ENCODE assay signal across 24 cellular contexts in the genomic region with DNA sequence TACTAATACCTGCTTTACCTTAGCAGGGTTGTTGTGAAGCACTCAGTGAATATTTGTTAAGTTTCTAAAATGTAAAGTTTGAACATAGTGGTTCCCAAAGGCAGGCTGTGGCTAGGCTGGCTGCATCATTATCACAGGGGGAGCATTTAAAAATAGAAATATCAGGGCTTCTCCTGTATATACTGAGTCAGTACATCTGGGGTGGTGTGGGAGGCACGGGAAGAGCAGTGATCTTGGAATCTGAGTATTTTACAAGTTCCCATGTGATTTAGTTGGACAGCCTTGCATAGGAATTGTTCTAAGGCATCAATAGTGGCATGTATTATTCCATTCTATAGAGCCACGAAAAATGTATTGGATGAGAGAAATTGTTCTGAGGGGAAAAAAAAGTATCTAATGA. TPM values are rescaled to one million over a fixed set of nuclear protein-coding genes. Genes with fewer than 3 reads are reported as not detected.
DNase-seq lines count a peak whose midpoint lies in the region; ATAC-seq and TF ChIP-seq lines count a peak whose summit lies in the region.
"Had no signal": no experiment of that assay in that cellular context is flagged by ENCODE, and none has a peak within 500 bp of the region (broad histone marks: within the 10 kb centered on the region; RNA-seq: fewer than 3 reads in every experiment).

No MANE protein-coding gene starts in this region.

- H3K36me3 ChIP-seq in breast epithelium, result peaks cover 12% of the 10 kb centered on the region

- DNase-seq in MCF 10A (ENCODE audit: unreplicated experiment) (no peak), breast epithelium (ENCODE audit: low spot score in 2 of 2) (no peak), chondrocyte (ENCODE audit: low spot score) (no peak), head of caudate nucleus (peak in 30 of 42 donors; percentile 5 to 77 (median 38)), middle frontal gyrus (ENCODE audit: extremely low spot score, low spot score) (no peak)
- DNase-seq in stimulated activated naive CD8-positive, alpha-beta T cell treated with anti-CD3 and anti-CD28 coated beads, Interleukin-15, Interleukin-2, amounts not matched to agents 100 U/mL and 50 U/mL, for 24 hours, result no peak
- DNase-seq: 8988T; ACHN; BE2C; C1 segment of cervical spinal cord; CD4-positive, alpha-beta memory T cell; CD4-positive, CD25-positive, alpha-beta regulatory T cell; CD8-positive, alpha-beta memory T cell; COR-L47; DMS 273 treated with DMSO at 0.1 percent for 48 hours; DMS153; DMS53; DMS79; DND-41; GF-D8 had no signal

- H3K4me3 Mint-ChIP-seq in MCF 10A (ENCODE audit: unreplicated experiment), result no peak overlapping the region
- H3K4me3 Mint-ChIP-seq in chondrocyte (ENCODE audit: unreplicated experiment), result no peak overlapping the region
- H3K4me3 Mint-ChIP-seq: CD14-positive monocyte; CD4-positive, alpha-beta memory T cell; CD4-positive, CD25-positive, alpha-beta regulatory T cell; CD8-positive, alpha-beta memory T cell had no signal

- H3K4me1 Mint-ChIP-seq in MCF 10A (ENCODE audit: insufficient read depth, unreplicated experiment), result no peaks in the 10 kb centered on the region
- H3K4me1 Mint-ChIP-seq in chondrocyte (ENCODE audit: low read depth), result no peaks in the 10 kb centered on the region

- CTCF ChIA-PET in MCF 10A (lab: Yijun Ruan, JAX), result no interaction called here

- H3K9me3 Mint-ChIP-seq in MCF 10A (ENCODE audit: unreplicated experiment), result no peaks in the 10 kb centered on the region
- H3K9me3 Mint-ChIP-seq in chondrocyte (ENCODE audit: low read depth), result no peaks in the 10 kb centered on the region
- H3K9me3 Mint-ChIP-seq: CD14-positive monocyte; CD4-positive, alpha-beta memory T cell; CD4-positive, CD25-positive, alpha-beta regulatory T cell; CD8-positive, alpha-beta memory T cell had no signal

- H3K27me3 ChIP-seq in breast epithelium, result no peaks in the 10 kb centered on the region
- H3K27me3 ChIP-seq: BE2C, BLaER1 had no signal

- no peak for TF ChIP-seq CTCF in MCF 10A (IDR thresholded peaks at IDR 0.05; ENCODE audit: unreplicated experiment)
- no peak for TF ChIP-seq CTCF in breast epithelium (IDR thresholded peaks at IDR 0.05)
- TF ChIP-seq CTCF in chondrocyte (IDR thresholded peaks at IDR 0.05), result no peak

- TF ChIP-seq POLR2A in breast epithelium (IDR thresholded peaks at IDR 0.05), result no peak

- no peaks in the 10 kb centered on the region for H3K4me1 ChIP-seq in breast epithelium
- H3K4me1 ChIP-seq: BLaER1 had no signal

- H3K27me3 Mint-ChIP-seq in MCF 10A (ENCODE audit: insufficient read depth, unreplicated experiment), result no peaks in the 10 kb centered on the region
- H3K27me3 Mint-ChIP-seq in chondrocyte (ENCODE audit: low read depth), result no peaks in the 10 kb centered on the region
- H3K27me3 Mint-ChIP-seq: CD4-positive, alpha-beta memory T cell; CD4-positive, CD25-positive, alpha-beta regulatory T cell; CD8-positive, alpha-beta memory T cell had no signal

- no TSS peak for BruUV-seq in MCF 10A (replicated peaks; lab: Mats Ljungman, UMichigan)

- POLR2A ChIA-PET in MCF 10A (lab: Yijun Ruan, JAX), result interaction anchor here (0.8 kb wide), 1 partner anchor 9 kb away, joined by 3 read pairs; no protein-coding TSS in a partner anchor

- ATAC-seq in stimulated activated naive CD8-positive, alpha-beta T cell treated with anti-CD3 and anti-CD28 coated beads, Interleukin-15, Interleukin-2, amounts not matched to agents 100 U/mL and 50 U/mL, for 24 hours, result no peak

- no peak overlapping the region for H3K4me3 ChIP-seq in breast epithelium
- H3K4me3 ChIP-seq: BLaER1 had no signal

- intact Hi-C loops in MCF 10A (cut with micrococcal nuclease), result no loop called here
- intact Hi-C loops in breast epithelium (cut with DNase I; ENCODE audit: low total_unique reads), result no loop called here
- intact Hi-C loops in head of caudate nucleus (cut with DNase I), result no loop called here

- H3K27ac ChIP-seq in breast epithelium, result no peak overlapping the region
- H3K27ac ChIP-seq: BLaER1 had no signal

- H3K9me3 ChIP-seq in breast epithelium, result no peaks in the 10 kb centered on the region
- H3K9me3 ChIP-seq: BE2C had no signal

- H3K27ac Mint-ChIP-seq in MCF 10A (ENCODE audit: low read depth, unreplicated experiment), result peak overlapping the region; percentile 12
- H3K27ac Mint-ChIP-seq in chondrocyte (ENCODE audit: unreplicated experiment), result peak overlapping the region; percentile 33
- H3K27ac Mint-ChIP-seq: CD14-positive monocyte; CD4-positive, CD25-positive, alpha-beta regulatory T cell; CD8-positive, alpha-beta memory T cell had no signal

- peaks cover 81% of the 10 kb centered on the region for H3K36me3 Mint-ChIP-seq in MCF 10A (ENCODE audit: insufficient read depth, unreplicated experiment)
- H3K36me3 Mint-ChIP-seq in chondrocyte (ENCODE audit: low read depth), result peaks cover 37% of the 10 kb centered on the region

RNA-seq across cellular contexts. Expression of gene CDC5L, which starts 8.0 kb away (rescaled TPM):
- total RNA-seq in MCF 10A (2022), result 23.1 and 26.4 TPM in 2 replicates
- total RNA-seq in breast epithelium, result 10 to 100 TPM; 21.1 to 29.1 (median 22.0) TPM
- total RNA-seq in chondrocyte, result 18.4 to 23.2 TPM (median 19.0 TPM) in 3 replicates

RNA-seq across cellular contexts. Expression of gene SPATS1, which starts 53.1 kb away (rescaled TPM):
- total RNA-seq in MCF 10A (2022) (not detected in 2 replicates), breast epithelium (not detected), chondrocyte (not detected in 3 replicates)
- total RNA-seq: A673; CD4-positive, alpha-beta memory T cell; CD4-positive, CD25-positive, alpha-beta regulatory T cell; CD8-positive, alpha-beta memory T cell; Daoy had no signal

Comparison
In these comparisons a context has a peak if more than half of its experiments do, and no peak if none do; other contexts are left out.
1. DNase-seq: peak in head of caudate nucleus (30 of 42); none in MCF 10A (single experiment), breast epithelium (0 of 2), chondrocyte (single experiment), middle frontal gyrus (single experiment) and stimulated activated naive CD8-positive, alpha-beta T cell treated with anti-CD3 and anti-CD28 coated beads, Interleukin-15, Interleukin-2, amounts not matched to agents 100 U/mL and 50 U/mL, for 24 hours (single experiment).